Comparison of ENCODE assay signal across 8 cellular contexts in genomic region chr9:136849038-136849959, GRCh38.
A peak's percentile ranks its signal among the peaks of the same experiment; 100 is the strongest.
DNase-seq lines count a peak whose midpoint lies in the region; ATAC-seq lines count a peak whose summit lies in the region.

TSS of gene PHPT1 (plus strand) at chr9:136849409. CDS start at chr9:136849431, 22 bp downstream.

- ATAC-seq in GM19372 (IDR thresholded peaks at IDR 0.05; ENCODE audit: low read depth, unreplicated experiment) (peak; percentile 83), HG03558 (IDR thresholded peaks at IDR 0.05; ENCODE audit: extremely low read depth, unreplicated experiment) (peak; percentile 48)

- DNase-seq in C1 segment of cervical spinal cord (lab: John Stamatoyannopoulos, UW), result peak; percentile 89 to 99 (median 97)
- DNase-seq in NCI-H748 treated with DMSO at 0.1 percent for 48 hours (lab: John Stamatoyannopoulos, UW), result peak; percentile 95
- DNase-seq in activated CD4-positive, alpha-beta T cell treated with anti-CD3 and anti-CD28 coated beads, Interleukin-2, amount 50 U/mL, for 24 hours (ENCODE audit: low read depth in 1 of 2, low spot score in 1 of 2), result peak; percentile 95 to 96
- DNase-seq in dedifferentiated amniotic fluid mesenchymal stem cell (ENCODE audit: extremely low spot score), result peak; percentile 99
- peak; percentile 99 for DNase-seq in left kidney (ENCODE audit: low read depth, low spot score)
- peak; percentile 96 for DNase-seq in stimulated activated CD4-positive, alpha-beta T cell treated with anti-CD3 and anti-CD28 coated beads, Interleukin-2, amount 100 ng/mL, for 24 hours

Comparison
In these comparisons a context has a peak if more than half of its experiments do, and no peak if none do; other contexts are left out.
1. Peak in every context shown above with its lines: DNase-seq and ATAC-seq.